ENCODE assay signal across 11 cellular contexts in the genomic region with DNA sequence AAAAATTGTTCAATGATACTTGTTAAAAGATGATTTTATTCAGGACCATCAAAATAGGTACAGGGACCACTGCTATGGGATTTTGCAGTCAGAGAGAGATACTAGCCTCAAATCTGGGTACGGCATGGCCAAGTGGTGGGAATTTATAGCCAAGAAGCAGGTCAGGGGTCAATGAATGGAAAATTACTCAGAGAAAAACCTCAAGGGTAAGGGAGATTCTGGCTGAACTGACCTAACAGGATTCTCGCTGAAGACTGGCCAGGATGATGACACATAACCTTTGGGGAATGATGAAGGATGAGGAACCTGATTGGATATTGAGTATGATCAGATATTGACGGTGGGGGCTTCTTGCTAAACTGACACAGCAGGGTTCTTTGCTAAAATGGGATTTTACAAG. TPM values are rescaled to one million over a fixed set of nuclear protein-coding genes. Genes with fewer than 3 reads are reported as not detected.
DNase-seq lines count a peak whose midpoint lies in the region; ATAC-seq, FAIRE-seq and TF ChIP-seq lines count a peak whose summit lies in the region.
"Had no signal": no experiment of that assay in that cellular context is flagged by ENCODE, and none has a peak within 500 bp of the region (broad histone marks: within the 10 kb centered on the region; RNA-seq: fewer than 3 reads in every experiment).

No MANE protein-coding gene starts in this region.

- DNase-seq in HS-5 (ENCODE audit: low read depth) (peak; percentile 62), choroid plexus epithelial cell (ENCODE audit: low read depth) (peak; percentile 54), neural crest cell (ENCODE audit: low read depth, low spot score) (no peak), GM12892 (ENCODE audit: insufficient read length) (no peak), NCI-H1930 (lab: John Stamatoyannopoulos, UW) (no peak)
- DNase-seq in CD8-positive, alpha-beta T cell = no peak
- DNase-seq: activated T-cell treated with anti-CD3 and anti-CD28 coated beads, Interleukin-2, amount 50 U/mL, for 24 hours; pancreas; WERI-Rb-1 had no signal

- TF ChIP-seq CTCF in C4-2B (conservative IDR thresholded peaks at IDR 0.05) = no peak
- no peak for TF ChIP-seq CTCF in choroid plexus epithelial cell (conservative IDR thresholded peaks at IDR 0.05; ENCODE audit: low read depth, low read length)
- no peak for TF ChIP-seq CTCF in neural crest cell (conservative IDR thresholded peaks at IDR 0.05)
- no peak for TF ChIP-seq CTCF in CD8-positive, alpha-beta T cell (IDR thresholded peaks at IDR 0.05)

- H3K36me3 Mint-ChIP-seq in neural crest cell (ENCODE audit: low read depth) = peaks cover 3% of the 10 kb centered on the region
- H3K36me3 Mint-ChIP-seq in CD8-positive, alpha-beta T cell = no peaks in the 10 kb centered on the region

- no peaks in the 10 kb centered on the region for H3K27me3 Mint-ChIP-seq in neural crest cell (ENCODE audit: low read depth)
- H3K27me3 Mint-ChIP-seq in CD8-positive, alpha-beta T cell (ENCODE audit: low read depth) = no peaks in the 10 kb centered on the region
- H3K27me3 Mint-ChIP-seq: activated T-cell treated with anti-CD3 and anti-CD28 coated beads, Interleukin-2, amount 50 U/mL, for 24 hours had no signal

- ATAC-seq in HG02642 (IDR thresholded peaks at IDR 0.05; ENCODE audit: poor library complexity, unreplicated experiment) = no peak
- ATAC-seq in CD8-positive, alpha-beta T cell = no peak

- peak overlapping the region; percentile 39; the same call in 1 of the 2 replicates for H3K27ac ChIP-seq in C4-2B
- no peak overlapping the region for H3K27ac ChIP-seq in CD8-positive, alpha-beta T cell (ENCODE audit: low read depth, low read length)
- H3K27ac ChIP-seq: pancreas, WERI-Rb-1 had no signal

- POLR2A ChIA-PET in CD8-positive, alpha-beta T cell (lab: Charles Lee) = no interaction called here

- H3K27ac Mint-ChIP-seq in neural crest cell (ENCODE audit: unreplicated experiment) = peak overlapping the region; percentile 28
- no peak overlapping the region for H3K27ac Mint-ChIP-seq in CD8-positive, alpha-beta T cell
- H3K27ac Mint-ChIP-seq: activated T-cell treated with anti-CD3 and anti-CD28 coated beads, Interleukin-2, amount 50 U/mL, for 24 hours had no signal

- peaks cover 8% of the 10 kb centered on the region for H3K4me1 Mint-ChIP-seq in neural crest cell
- no peaks in the 10 kb centered on the region for H3K4me1 Mint-ChIP-seq in CD8-positive, alpha-beta T cell (ENCODE audit: low read depth)

- CTCF ChIA-PET in CD8-positive, alpha-beta T cell (lab: Charles Lee) = interaction anchor here (0.9 to 1.8 kb wide), 4 partner anchors 12 to 321 kb away, joined by 3 to 10 read pairs (median 6); no protein-coding TSS in a partner anchor

- intact Hi-C loops in CD8-positive, alpha-beta T cell (cut with DNase I, micrococcal nuclease) = loop anchor here (1.0 to 10.0 kb wide), 6 partner anchors 91 to 1089 kb away; no protein-coding TSS in a partner anchor

- H3K9me3 Mint-ChIP-seq in neural crest cell = peaks cover 6% of the 10 kb centered on the region
- no peaks in the 10 kb centered on the region for H3K9me3 Mint-ChIP-seq in CD8-positive, alpha-beta T cell
- H3K9me3 Mint-ChIP-seq: activated T-cell treated with anti-CD3 and anti-CD28 coated beads, Interleukin-2, amount 50 U/mL, for 24 hours had no signal

- H3K9me3 ChIP-seq in CD8-positive, alpha-beta T cell (ENCODE audit: low read length) = no peaks in the 10 kb centered on the region
- H3K9me3 ChIP-seq: pancreas had no signal

- no peak overlapping the region for H3K4me3 ChIP-seq in choroid plexus epithelial cell (ENCODE audit: low read depth, low read length)
- no peak overlapping the region for H3K4me3 ChIP-seq in CD8-positive, alpha-beta T cell (ENCODE audit: low read depth, low read length)
- H3K4me3 ChIP-seq: pancreas had no signal

- H3K36me3 ChIP-seq in CD8-positive, alpha-beta T cell (ENCODE audit: insufficient read depth, low read length) = no peaks in the 10 kb centered on the region
- H3K36me3 ChIP-seq: pancreas, WERI-Rb-1 had no signal

- no peaks in the 10 kb centered on the region for H3K4me1 ChIP-seq in CD8-positive, alpha-beta T cell (ENCODE audit: insufficient read depth, low read length)
- H3K4me1 ChIP-seq: pancreas had no signal

- no peak overlapping the region for H3K4me3 Mint-ChIP-seq in neural crest cell
- H3K4me3 Mint-ChIP-seq in CD8-positive, alpha-beta T cell = no peak overlapping the region
- H3K4me3 Mint-ChIP-seq: activated T-cell treated with anti-CD3 and anti-CD28 coated beads, Interleukin-2, amount 50 U/mL, for 24 hours had no signal

- H3K27me3 ChIP-seq in CD8-positive, alpha-beta T cell (ENCODE audit: insufficient read depth, low read length) = no peaks in the 10 kb centered on the region
- H3K27me3 ChIP-seq: pancreas had no signal

- no peak for TF ChIP-seq POLR2A in GM12892 (IDR thresholded peaks at IDR 0.05; ENCODE audit: low read depth, low read length)

- FAIRE-seq in GM12892 (lab: Jason Lieb, UNC) = no peak

RNA-seq across cellular contexts. Expression of a gene that starts 32.7 kb away (rescaled TPM):
- 3.5 and 4.1 TPM in 2 replicates for total RNA-seq in neural crest cell
- polyA plus RNA-seq in GM12892 (2012; ENCODE audit: missing spikeins) = 2.6 TPM
- under 1 TPM in 1 of 2 experiments, not detected in 1; 0.33 TPM for total RNA-seq in CD8-positive, alpha-beta T cell

RNA-seq across cellular contexts. Expression of a gene that starts 32.8 kb away (rescaled TPM):
- total RNA-seq in neural crest cell = 56.2 and 59.8 TPM in 2 replicates
- polyA plus RNA-seq in GM12892 (2012; ENCODE audit: missing spikeins) = 19.0 TPM
- total RNA-seq in CD8-positive, alpha-beta T cell = 10 to 100 TPM; 40.9 to 48.4 TPM

RNA-seq across cellular contexts. Expression of a gene that starts 33.6 kb away (rescaled TPM):
- 36.3 and 38.2 TPM in 2 replicates for total RNA-seq in neural crest cell
- polyA plus RNA-seq in GM12892 (2012; ENCODE audit: missing spikeins) = 26.4 TPM
- 10 to 100 TPM; 18.8 to 21.4 TPM for total RNA-seq in CD8-positive, alpha-beta T cell

Comparison
In these comparisons a context has a peak if more than half of its experiments do, and no peak if none do; other contexts are left out.
1. DNase-seq: peak in HS-5 (single experiment) and choroid plexus epithelial cell (single experiment); none in neural crest cell (single experiment), GM12892 (single experiment), CD8-positive, alpha-beta T cell (0 of 7) and NCI-H1930 (0 of 2).